Comparison of ENCODE assay signal across 9 cellular contexts in genomic region chr11:19311306-19312030, GRCh38.
A peak's percentile ranks its signal among the peaks of the same experiment; 100 is the strongest.
DNase-seq lines count a peak whose midpoint lies in the region; ATAC-seq, FAIRE-seq and TF ChIP-seq lines count a peak whose summit lies in the region.
"Had no signal": no experiment of that assay in that cellular context is flagged by ENCODE, and none has a peak within 500 bp of the region (broad histone marks: within the 10 kb centered on the region; RNA-seq: fewer than 3 reads in every experiment).

No MANE protein-coding gene starts in this region.

- no peaks in the 10 kb centered on the region for H4K20me1 ChIP-seq in PC-9 (ENCODE audit: insufficient read depth)

- H3K27ac Mint-ChIP-seq in CD14-positive monocyte, result no peak overlapping the region
- H3K27ac Mint-ChIP-seq: T-helper 1 cell treated with Interleukin-12 subunit alpha and Interleukin-12 subunit beta and Interleukin-4 antibody, amounts not matched to agents 30 μg/mL and 1 μg/mL, for 36 hours had no signal

- H3F3A ChIP-seq in PC-9 (ENCODE audit: insufficient read depth, low read depth), result no peaks in the 10 kb centered on the region

- H3K4me3 ChIP-seq in PC-9 (no peak overlapping the region), small intestine (ENCODE audit: low read depth in 1 of 2, low read length in 2 of 2) (no peak overlapping the region)

- WGBS in small intestine, 3 donors, result 22 to 26% (median 22%) methylated on average over 3 of the region's 3 CpGs

- no peak overlapping the region for H3K27ac ChIP-seq in PC-9
- H3K27ac ChIP-seq in small intestine (ENCODE audit: low read depth in 1 of 2, low read length in 1 of 2), result no peak overlapping the region

- peak overlapping the region; percentile 40; the same call in 1 of the 2 replicates for H2AFZ ChIP-seq in PC-9

- TF ChIP-seq CTCF in CD14-positive monocyte (IDR thresholded peaks at IDR 0.05) (peak; percentile 83), PC-9 (conservative IDR thresholded peaks at IDR 0.05) (peak; percentile 94)

- H3K79me2 ChIP-seq in PC-9 (ENCODE audit: low read depth), result no peaks in the 10 kb centered on the region

- H3K27me3 ChIP-seq in PC-9 (ENCODE audit: insufficient read depth, low read depth), result no peaks in the 10 kb centered on the region
- no peaks in the 10 kb centered on the region for H3K27me3 ChIP-seq in small intestine (ENCODE audit: control insufficient read depth in 2 of 2, insufficient read depth in 2 of 2, low read length in 2 of 2)

- H3K36me3 Mint-ChIP-seq in CD14-positive monocyte, result no peaks in the 10 kb centered on the region

- ATAC-seq in GM18867 (IDR thresholded peaks at IDR 0.05; ENCODE audit: unreplicated experiment), result peak; percentile 64
- peak; percentile 75 for ATAC-seq in HG03354 (IDR thresholded peaks at IDR 0.05; ENCODE audit: poor library complexity, severe bottlenecking, unreplicated experiment)
- no peak for ATAC-seq in GM18873 (IDR thresholded peaks at IDR 0.05; ENCODE audit: low FRiP score, unreplicated experiment)

- CTCF ChIA-PET in PC-9 (lab: Charles Lee), result no interaction called here

- POLR2A ChIA-PET in PC-9 (lab: Charles Lee; ENCODE audit: unreplicated experiment), result no interaction called here

- H3K4me1 Mint-ChIP-seq in CD14-positive monocyte, result no peaks in the 10 kb centered on the region

- H3K36me3 ChIP-seq in PC-9 (ENCODE audit: low read depth), result no peaks in the 10 kb centered on the region
- no peaks in the 10 kb centered on the region for H3K36me3 ChIP-seq in small intestine (ENCODE audit: control insufficient read depth in 2 of 2, insufficient read depth in 2 of 2, low read length in 2 of 2)

- H3K9me3 Mint-ChIP-seq in CD14-positive monocyte, result peaks cover 0 to 2% (median 0%) of the 10 kb centered on the region in 7 donors
- H3K9me3 Mint-ChIP-seq: T-helper 1 cell treated with Interleukin-12 subunit alpha and Interleukin-12 subunit beta and Interleukin-4 antibody, amounts not matched to agents 30 μg/mL and 1 μg/mL, for 36 hours had no signal

- intact Hi-C loops in CD14-positive monocyte (cut with micrococcal nuclease), result no loop called here
- intact Hi-C loops in PC-9 (cut with micrococcal nuclease; ENCODE audit: unreplicated experiment), result loop anchor here (1.0 to 10.0 kb wide), 4 partner anchors 52 to 1337 kb away; no protein-coding TSS in a partner anchor

- no peaks in the 10 kb centered on the region for H3K9me2 ChIP-seq in PC-9 (ENCODE audit: insufficient read depth)

- FAIRE-seq in small intestine (lab: Jason Lieb, UNC), result no peak

- no peaks in the 10 kb centered on the region; the same call in 1 of the 2 replicates for H3K4me1 ChIP-seq in PC-9 (replicated peaks; ENCODE audit: insufficient read depth)
- no peaks in the 10 kb centered on the region for H3K4me1 ChIP-seq in small intestine (ENCODE audit: control insufficient read depth in 2 of 2, insufficient read depth in 1 of 2, low read depth in 1 of 2, low read length in 1 of 2)

- DNase-seq in CD14-positive monocyte (ENCODE audit: low spot score), result no peak
- peak in 1 of 2 experiments; percentile 63 for DNase-seq in PC-9
- DNase-seq in astrocyte of the hippocampus (ENCODE audit: low read depth, low spot score), result peak; percentile 76
- peak; percentile 30 for DNase-seq in iPS DF 4.7 (ENCODE audit: extremely low read depth, low spot score)
- peak; percentile 60 for DNase-seq in small intestine

- no peak overlapping the region for H3K4me3 Mint-ChIP-seq in CD14-positive monocyte
- H3K4me3 Mint-ChIP-seq: T-helper 1 cell treated with Interleukin-12 subunit alpha and Interleukin-12 subunit beta and Interleukin-4 antibody, amounts not matched to agents 30 μg/mL and 1 μg/mL, for 36 hours had no signal

- no peak overlapping the region for H3K4me2 ChIP-seq in PC-9

- no TSS peak for BruUV-seq in PC-9 (replicated peaks; lab: Mats Ljungman, UMichigan)

- no peaks in the 10 kb centered on the region for H3K27me3 Mint-ChIP-seq in CD14-positive monocyte (ENCODE audit: low read depth in 3 of 3)

- H3K9me3 ChIP-seq in PC-9 (ENCODE audit: insufficient read depth, low read depth), result no peaks in the 10 kb centered on the region
- no peaks in the 10 kb centered on the region for H3K9me3 ChIP-seq in small intestine (ENCODE audit: control insufficient read depth, low read depth)
